Comparison of ENCODE assay signal across 17 cellular contexts in the genomic region with DNA sequence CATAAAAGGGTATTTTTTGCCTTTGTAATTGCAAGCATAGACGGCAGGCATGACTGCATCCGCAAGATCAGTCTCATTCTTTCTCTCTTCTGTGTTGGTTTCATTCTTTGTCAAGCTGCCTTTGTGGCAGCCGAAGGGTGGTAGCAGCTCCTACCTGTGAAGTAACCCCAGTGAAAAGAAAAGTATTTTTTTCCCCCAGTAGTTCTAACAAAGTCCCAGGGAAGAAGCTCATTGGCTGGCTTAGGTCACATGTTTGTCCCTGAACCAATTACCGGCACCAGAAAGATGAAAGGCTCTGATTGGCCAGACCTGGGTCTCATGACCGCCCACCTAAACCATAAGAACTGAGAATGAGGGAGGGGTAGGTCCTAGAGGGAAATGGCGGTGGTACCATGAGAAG.
DNase-seq lines count a peak whose midpoint lies in the region; ATAC-seq, FAIRE-seq and TF ChIP-seq lines count a peak whose summit lies in the region.
"Had no signal": no experiment of that assay in that cellular context is flagged by ENCODE, and none has a peak within 500 bp of the region (broad histone marks: within the 10 kb centered on the region; RNA-seq: fewer than 3 reads in every experiment).

No MANE protein-coding gene starts in this region.

- no peak overlapping the region for H3K4me3 Mint-ChIP-seq in activated naive CD4-positive, alpha-beta T cell treated with anti-CD3 and anti-CD28 coated beads, Interleukin-2, amount 50 U/mL, for 24 hours
- no peak overlapping the region for H3K4me3 Mint-ChIP-seq in stimulated activated naive CD8-positive, alpha-beta T cell treated with anti-CD3 and anti-CD28 coated beads, Interleukin-15, amount 100 ng/mL, for 72 hours
- H3K4me3 Mint-ChIP-seq: memory B cell had no signal

- no peaks in the 10 kb centered on the region for H3K9me3 Mint-ChIP-seq in activated naive CD4-positive, alpha-beta T cell treated with anti-CD3 and anti-CD28 coated beads, Interleukin-2, amount 50 U/mL, for 24 hours
- H3K9me3 Mint-ChIP-seq in stimulated activated naive CD8-positive, alpha-beta T cell treated with anti-CD3 and anti-CD28 coated beads, Interleukin-15, amount 100 ng/mL, for 72 hours, result peaks cover 6 to 8% of the 10 kb centered on the region in 2 donors
- H3K9me3 Mint-ChIP-seq: memory B cell had no signal

- TF ChIP-seq CTCF in D721Med (IDR thresholded peaks at IDR 0.05; ENCODE audit: insufficient read depth, missing control alignments), result no peak

- peaks cover 8% of the 10 kb centered on the region for H3K4me1 Mint-ChIP-seq in activated naive CD4-positive, alpha-beta T cell treated with anti-CD3 and anti-CD28 coated beads, Interleukin-2, amount 50 U/mL, for 24 hours
- H3K4me1 Mint-ChIP-seq in stimulated activated naive CD8-positive, alpha-beta T cell treated with anti-CD3 and anti-CD28 coated beads, Interleukin-15, amount 100 ng/mL, for 72 hours, result peaks cover 6% of the 10 kb centered on the region

- FAIRE-seq in D721Med (lab: Jason Lieb, UNC), result no peak
- FAIRE-seq: HepG2 had no signal

- in situ Hi-C loops in KBM-7 (cut with MboI; ENCODE audit: low pct_unique_long_range_greater_than_20kb, low sequenced_read_pairs), result no loop called here

- peaks cover 20% of the 10 kb centered on the region for H3K36me3 Mint-ChIP-seq in activated naive CD4-positive, alpha-beta T cell treated with anti-CD3 and anti-CD28 coated beads, Interleukin-2, amount 50 U/mL, for 24 hours

- peak; percentile 85 for ATAC-seq in stimulated activated naive CD8-positive, alpha-beta T cell treated with anti-CD3 and anti-CD28 coated beads, Interleukin-15, amount 100 ng/mL, for 72 hours
- ATAC-seq: HepG2 had no signal

- no peaks in the 10 kb centered on the region for H3K27me3 Mint-ChIP-seq in activated naive CD4-positive, alpha-beta T cell treated with anti-CD3 and anti-CD28 coated beads, Interleukin-2, amount 50 U/mL, for 24 hours
- H3K27me3 Mint-ChIP-seq in stimulated activated naive CD8-positive, alpha-beta T cell treated with anti-CD3 and anti-CD28 coated beads, Interleukin-15, amount 100 ng/mL, for 72 hours, result no peaks in the 10 kb centered on the region
- H3K27me3 Mint-ChIP-seq: memory B cell had no signal

- DNase-seq in activated naive CD4-positive, alpha-beta T cell treated with Interleukin-2 at 50 U/mL for 16 hours, result peak; percentile 51
- no peak for DNase-seq in activated naive CD4-positive, alpha-beta T cell (lab: John Stamatoyannopoulos, UW)
- peak; percentile 13 for DNase-seq in stimulated activated CD4-positive, alpha-beta T cell treated with anti-CD3 and anti-CD28 coated beads, Interleukin-12 subunit alpha, Interleukin-12 subunit beta, amount 100 ng/mL, for 4 hours
- DNase-seq in stimulated activated naive CD8-positive, alpha-beta T cell treated with anti-CD3 and anti-CD28 coated beads, Interleukin-15, amount 100 ng/mL, for 72 hours, result peak in 1 of 2 donors; percentile 45
- DNase-seq in KBM-7 (no peak), DMS53 (lab: John Stamatoyannopoulos, UW) (no peak), D721Med (ENCODE audit: insufficient read length, low spot score) (no peak)
- DNase-seq: COR-L47, cortex of kidney, erythroblast, GDM1, islet precursor cell, retina had no signal

- peak overlapping the region; percentile 13 for H3K27ac Mint-ChIP-seq in activated naive CD4-positive, alpha-beta T cell treated with anti-CD3 and anti-CD28 coated beads, Interleukin-2, amount 50 U/mL, for 24 hours
- H3K27ac Mint-ChIP-seq in stimulated activated naive CD8-positive, alpha-beta T cell treated with anti-CD3 and anti-CD28 coated beads, Interleukin-15, amount 100 ng/mL, for 72 hours, result no peak overlapping the region
- H3K27ac Mint-ChIP-seq: activated T-helper 2 cell treated with anti-CD3 and anti-CD28 coated beads, Interferon-gamma antibody, Interleukin-2, Interleukin-4, amounts not matched to agents 10 μg/mL and 5 μg/mL and 100 μg/mL, durations not matched to agents 14 hours and 24 hours and 36 hours; memory B cell had no signal

Comparison
In these comparisons a context has a peak if more than half of its experiments do, and no peak if none do; other contexts are left out.
1. DNase-seq: peak in activated naive CD4-positive, alpha-beta T cell treated with Interleukin-2 at 50 U/mL for 16 hours (single experiment) and stimulated activated CD4-positive, alpha-beta T cell treated with anti-CD3 and anti-CD28 coated beads, Interleukin-12 subunit alpha, Interleukin-12 subunit beta, amount 100 ng/mL, for 4 hours (single experiment); none in activated naive CD4-positive, alpha-beta T cell (0 of 4), KBM-7 (single experiment), DMS53 (single experiment) and D721Med (single experiment).